11 cellular contexts compared by ENCODE assay signal in genomic region chr5:121503111-121503840, GRCh38.
DNase-seq lines count a peak whose midpoint lies in the region; ATAC-seq and TF ChIP-seq lines count a peak whose summit lies in the region.
"Had no signal": no experiment of that assay in that cellular context is flagged by ENCODE, and none has a peak within 500 bp of the region (broad histone marks: within the 10 kb centered on the region; RNA-seq: fewer than 3 reads in every experiment).

No MANE protein-coding gene starts in this region.

- H3K36me3 ChIP-seq in colonic mucosa: no peaks in the 10 kb centered on the region
- no peaks in the 10 kb centered on the region for H3K36me3 ChIP-seq in right lobe of liver

- ATAC-seq in right lobe of liver (no peak), GM21367 (IDR thresholded peaks at IDR 0.05; ENCODE audit: unreplicated experiment) (no peak)
- ATAC-seq in natural killer cell treated with Interleukin-12 subunit alpha and Interleukin-12 subunit beta and Interleukin-15 and Interleukin-18, amount 100 ng/mL, for 72 hours: no peak

- H3K9me3 ChIP-seq in colonic mucosa (no peaks in the 10 kb centered on the region), right lobe of liver (no peaks in the 10 kb centered on the region)

- peaks cover 9% of the 10 kb centered on the region for H3K4me1 Mint-ChIP-seq in Calu3 (ENCODE audit: low read depth, unreplicated experiment)
- H3K4me1 Mint-ChIP-seq in natural killer cell treated with Interleukin-12 subunit alpha and Interleukin-12 subunit beta and Interleukin-15 and Interleukin-18, amount 100 ng/mL, for 72 hours (ENCODE audit: low read depth in 2 of 2): no peaks in the 10 kb centered on the region
- H3K4me1 Mint-ChIP-seq: activated CD4-positive, alpha-beta memory T cell treated with anti-CD3 and anti-CD28 coated beads, Interleukin-2, amount 10 ng/mL, durations not matched to agents 7 days and 5 days had no signal

- no peaks in the 10 kb centered on the region for H3K27me3 Mint-ChIP-seq in Calu3 (ENCODE audit: unreplicated experiment)
- no peaks in the 10 kb centered on the region for H3K27me3 Mint-ChIP-seq in natural killer cell treated with Interleukin-12 subunit alpha and Interleukin-12 subunit beta and Interleukin-15 and Interleukin-18, amount 100 ng/mL, for 72 hours
- H3K27me3 Mint-ChIP-seq: activated CD4-positive, alpha-beta memory T cell treated with anti-CD3 and anti-CD28 coated beads, Interleukin-2, amount 10 ng/mL, durations not matched to agents 7 days and 5 days had no signal

- H3K4me1 ChIP-seq in colonic mucosa (no peaks in the 10 kb centered on the region), right lobe of liver (no peaks in the 10 kb centered on the region)

- no peak overlapping the region for H3K9ac ChIP-seq in colonic mucosa (ENCODE audit: low read depth in 2 of 2, low read length in 2 of 2)

- 13% methylated on average over 2 of the region's 2 CpGs for WGBS in right lobe of liver (ENCODE audit: insufficient coverage, low coverage, low lambda C conversion rate, missing lambda C conversion rate)

- CTCF ChIA-PET in Calu3 (lab: Charles Lee): no interaction called here

- peak overlapping the region; percentile 45 for H3K27ac Mint-ChIP-seq in Calu3 (ENCODE audit: unreplicated experiment)
- H3K27ac Mint-ChIP-seq in natural killer cell treated with Interleukin-12 subunit alpha and Interleukin-12 subunit beta and Interleukin-15 and Interleukin-18, amount 100 ng/mL, for 72 hours: no peak overlapping the region
- H3K27ac Mint-ChIP-seq: activated CD4-positive, alpha-beta memory T cell treated with anti-CD3 and anti-CD28 coated beads, Interleukin-2, amount 10 ng/mL, durations not matched to agents 7 days and 5 days had no signal

- H3K4me3 ChIP-seq in colonic mucosa: no peak overlapping the region
- no peak overlapping the region for H3K4me3 ChIP-seq in right lobe of liver

- no TSS peak for BruUV-seq in Calu3 (replicated peaks; lab: Mats Ljungman, UMichigan)

- H3K27ac ChIP-seq in colonic mucosa: no peak overlapping the region
- no peak overlapping the region for H3K27ac ChIP-seq in right lobe of liver

- intact Hi-C loops in Calu3 (cut with micrococcal nuclease; ENCODE audit: unreplicated experiment) (no loop called here), colonic mucosa (cut with DNase I) (no loop called here), right lobe of liver (cut with DNase I) (no loop called here)

- H3K27me3 ChIP-seq in colonic mucosa (no peaks in the 10 kb centered on the region), right lobe of liver (no peaks in the 10 kb centered on the region)

- peak; percentile 76 for DNase-seq in Calu3
- DNase-seq in NCI-H1105 (lab: John Stamatoyannopoulos, UW): peak; percentile 16
- peak; percentile 22 for DNase-seq in colonic mucosa
- peak in 2 of 3 donors; percentile 17 to 43 for DNase-seq in right lobe of liver
- DNase-seq in stimulated activated CD4-positive, alpha-beta T cell treated with anti-CD3 and anti-CD28 coated beads, Interleukin-15, amount 100 ng/mL, for 24 hours: no peak
- DNase-seq in T1000 (lab: John Stamatoyannopoulos, UW): no peak
- no peak for DNase-seq in natural killer cell treated with Interleukin-12 subunit alpha and Interleukin-12 subunit beta and Interleukin-15 and Interleukin-18, amount 100 ng/mL, for 72 hours (ENCODE audit: low spot score)
- DNase-seq: activated CD4-positive, alpha-beta memory T cell treated with anti-CD3 and anti-CD28 coated beads, Interleukin-2, amount 10 ng/mL, durations not matched to agents 7 days and 5 days; DMS79; stimulated activated CD4-positive, alpha-beta T cell treated with anti-CD3 and anti-CD28 coated beads, Interleukin-4, amount 100 ng/mL, for 1 hour had no signal

- no peak for TF ChIP-seq CTCF in Calu3 (IDR thresholded peaks at IDR 0.05; ENCODE audit: unreplicated experiment)
- no peak for TF ChIP-seq CTCF in colonic mucosa (IDR thresholded peaks at IDR 0.05)
- TF ChIP-seq CTCF in right lobe of liver (IDR thresholded peaks at IDR 0.05): no peak

- no peaks in the 10 kb centered on the region for H3K36me3 Mint-ChIP-seq in Calu3 (ENCODE audit: insufficient read depth, unreplicated experiment)
- no peaks in the 10 kb centered on the region for H3K36me3 Mint-ChIP-seq in natural killer cell treated with Interleukin-12 subunit alpha and Interleukin-12 subunit beta and Interleukin-15 and Interleukin-18, amount 100 ng/mL, for 72 hours

- H3K4me3 Mint-ChIP-seq in Calu3 (ENCODE audit: low read depth, unreplicated experiment): no peak overlapping the region
- no peak overlapping the region for H3K4me3 Mint-ChIP-seq in natural killer cell treated with Interleukin-12 subunit alpha and Interleukin-12 subunit beta and Interleukin-15 and Interleukin-18, amount 100 ng/mL, for 72 hours
- H3K4me3 Mint-ChIP-seq: activated CD4-positive, alpha-beta memory T cell treated with anti-CD3 and anti-CD28 coated beads, Interleukin-2, amount 10 ng/mL, durations not matched to agents 7 days and 5 days had no signal

- no peaks in the 10 kb centered on the region for H3K9me3 Mint-ChIP-seq in Calu3 (ENCODE audit: low read depth, unreplicated experiment)
- peaks cover 3% of the 10 kb centered on the region for H3K9me3 Mint-ChIP-seq in natural killer cell treated with Interleukin-12 subunit alpha and Interleukin-12 subunit beta and Interleukin-15 and Interleukin-18, amount 100 ng/mL, for 72 hours
- H3K9me3 Mint-ChIP-seq: activated CD4-positive, alpha-beta memory T cell treated with anti-CD3 and anti-CD28 coated beads, Interleukin-2, amount 10 ng/mL, durations not matched to agents 7 days and 5 days had no signal

- TF ChIP-seq POLR2A in right lobe of liver (IDR thresholded peaks at IDR 0.05): no peak

Comparison
In these comparisons a context has a peak if more than half of its experiments do, and no peak if none do; other contexts are left out.
1. DNase-seq: peak in Calu3 (single experiment), NCI-H1105 (single experiment), colonic mucosa (single experiment) and right lobe of liver (2 of 3); none in stimulated activated CD4-positive, alpha-beta T cell treated with anti-CD3 and anti-CD28 coated beads, Interleukin-15, amount 100 ng/mL, for 24 hours (single experiment), T1000 (single experiment) and natural killer cell treated with Interleukin-12 subunit alpha and Interleukin-12 subunit beta and Interleukin-15 and Interleukin-18, amount 100 ng/mL, for 72 hours (single experiment).